ENCODE assay signal across 8 cellular contexts in genomic region chr11:85941380-85941973, GRCh38.
DNase-seq lines count a peak whose midpoint lies in the region; ATAC-seq and TF ChIP-seq lines count a peak whose summit lies in the region.

No MANE protein-coding gene starts in this region.

- peak; percentile 78 for TF ChIP-seq CTCF in cardiac muscle cell (IDR thresholded peaks at IDR 0.05; ENCODE audit: low read depth, low read length)

- no peaks in the 10 kb centered on the region for H3K36me3 ChIP-seq in cardiac muscle cell

- H3K9me3 ChIP-seq in cardiac muscle cell (ENCODE audit: low read depth): no peaks in the 10 kb centered on the region

- peaks cover 21 to 29% of the 10 kb centered on the region in 2 donors for H3K36me3 Mint-ChIP-seq in activated naive CD4-positive, alpha-beta T cell treated with anti-CD3 and anti-CD28 coated beads, Interleukin-2, amount 50 U/mL, for 72 hours

- peak; percentile 47 for DNase-seq in ELF-1 (ENCODE audit: low read depth, low spot score)
- DNase-seq in HCEC 1CT: peak; percentile 69
- peak; percentile 47 for DNase-seq in NCI-H446 treated with DMSO at 0.1 percent for 48 hours (lab: John Stamatoyannopoulos, UW)
- peak in 1 of 2 donors; percentile 42 for DNase-seq in activated naive CD4-positive, alpha-beta T cell treated with anti-CD3 and anti-CD28 coated beads, Interleukin-2, amount 50 U/mL, for 72 hours (ENCODE audit: low spot score in 2 of 2)
- DNase-seq in cardiac muscle cell (ENCODE audit: low read depth in 1 of 2, low spot score in 1 of 2): peak; percentile 72 to 86
- DNase-seq in putamen (ENCODE audit: low spot score): peak; percentile 60

- no peak overlapping the region for H3K4me3 ChIP-seq in cardiac muscle cell

- peaks cover 13 to 24% of the 10 kb centered on the region in 2 donors for H3K9me3 Mint-ChIP-seq in activated naive CD4-positive, alpha-beta T cell treated with anti-CD3 and anti-CD28 coated beads, Interleukin-2, amount 50 U/mL, for 72 hours

- H3K27ac Mint-ChIP-seq in activated naive CD4-positive, alpha-beta T cell treated with anti-CD3 and anti-CD28 coated beads, Interleukin-2, amount 50 U/mL, for 72 hours: no peak overlapping the region

- no peaks in the 10 kb centered on the region for H3K4me1 ChIP-seq in cardiac muscle cell (ENCODE audit: low read depth)

- ATAC-seq in activated naive CD4-positive, alpha-beta T cell treated with anti-CD3 and anti-CD28 coated beads, Interleukin-2, amount 50 U/mL, for 72 hours: peak; percentile 39 to 75
- no peak for ATAC-seq in HG02884 (IDR thresholded peaks at IDR 0.05; ENCODE audit: unreplicated experiment)
- no peak for ATAC-seq in HG02571 (IDR thresholded peaks at IDR 0.05; ENCODE audit: unreplicated experiment)

- no peak overlapping the region for H3K27ac ChIP-seq in cardiac muscle cell

- no peaks in the 10 kb centered on the region for H3K27me3 ChIP-seq in cardiac muscle cell

Comparison
In these comparisons a context has a peak if more than half of its experiments do, and no peak if none do; other contexts are left out.
1. ATAC-seq: peak in activated naive CD4-positive, alpha-beta T cell treated with anti-CD3 and anti-CD28 coated beads, Interleukin-2, amount 50 U/mL, for 72 hours (2 of 2); none in HG02884 (single experiment) and HG02571 (single experiment).